ENCODE assay signal across 1 cellular context in the genomic region with DNA sequence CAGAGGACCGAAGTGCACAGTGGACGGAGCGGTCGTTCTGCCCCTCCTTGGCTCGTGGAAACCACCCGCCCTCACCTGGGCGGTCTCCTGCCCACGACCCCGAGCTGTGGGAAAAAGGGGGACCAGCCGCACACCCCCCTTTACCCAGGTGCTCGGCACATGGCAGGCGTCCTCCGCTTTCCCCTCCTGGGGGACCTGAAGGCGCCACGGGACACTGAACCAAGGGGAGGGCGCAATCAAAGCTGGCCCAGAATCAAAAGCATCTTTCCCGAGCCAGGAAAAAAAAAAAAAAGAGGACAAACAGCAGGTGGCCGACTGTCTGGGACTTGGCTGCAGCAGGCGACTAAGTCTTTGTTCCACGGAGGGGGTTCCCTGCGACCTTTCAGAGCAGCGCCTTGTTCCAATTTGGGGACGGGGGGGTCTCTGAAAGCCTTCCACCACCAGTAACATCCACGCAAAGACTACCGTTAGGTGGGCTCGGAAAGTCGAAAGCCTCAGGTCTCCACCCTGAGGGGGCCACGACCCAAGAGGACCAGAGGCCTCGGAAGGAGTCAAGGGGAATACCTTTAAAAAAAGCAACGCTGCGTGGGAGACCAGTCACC.
A peak's percentile ranks its signal among the peaks of the same experiment; 100 is the strongest.
TF ChIP-seq lines count a peak whose summit lies in the region.

No MANE protein-coding gene starts in this region.

TF ChIP-seq in IMR-90, 13 proteins besides CTCF, POLR2A, EP300 and RAD21:
- 0 out of 2 replicates have a peak, but pooled peaks have one; percentile 10 for TF ChIP-seq CHD1 (IDR thresholded peaks at IDR 0.05; ENCODE audit: low read depth, low read length)
- TF ChIP-seq MXI1 (IDR thresholded peaks at IDR 0.05; ENCODE audit: borderline replicate concordance, low read depth, low read length), result 0 out of 2 replicates have a peak, but pooled peaks have one; percentile 5
- no peak for TF ChIP-seq NFE2L2 (IDR thresholded peaks at IDR 0.05; ENCODE audit: low read depth, low read length)
TF ChIP-seq in IMR-90: peak in this region for 2.
